Comparison of ENCODE assay signal across 2 cellular contexts in the genomic region with DNA sequence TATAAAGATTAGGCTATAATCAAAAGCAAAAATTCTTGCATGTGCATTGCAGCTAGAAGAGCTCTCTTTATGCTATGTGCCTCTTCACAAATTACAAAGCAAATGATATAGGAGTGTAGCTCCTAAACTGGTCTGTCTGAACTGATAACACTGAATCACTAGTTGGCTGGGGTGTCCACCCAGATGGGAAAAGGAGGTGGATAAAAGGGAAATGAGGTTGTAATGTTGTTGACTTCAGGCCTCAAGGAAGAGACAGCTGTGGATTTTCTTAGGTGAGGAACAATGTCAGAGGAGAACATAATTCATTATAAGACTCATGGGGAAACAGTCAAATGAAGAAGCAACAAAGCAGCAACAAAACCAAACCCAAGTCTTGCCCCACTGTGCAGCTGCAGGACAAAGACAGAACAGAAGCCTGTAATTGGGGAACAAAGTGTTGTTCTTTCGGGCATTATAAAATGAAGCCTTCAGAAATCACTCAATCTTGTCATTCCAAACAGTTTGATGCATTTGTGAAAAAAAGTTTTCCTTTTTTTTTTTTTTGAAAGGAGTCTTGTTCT.
TF ChIP-seq lines count a peak whose summit lies in the region.

No MANE protein-coding gene starts in this region.

TF ChIP-seq in SK-N-SH, 30 proteins besides CTCF, POLR2A, EP300 and RAD21 (continued from another document):
- TF ChIP-seq, protein P1, sequence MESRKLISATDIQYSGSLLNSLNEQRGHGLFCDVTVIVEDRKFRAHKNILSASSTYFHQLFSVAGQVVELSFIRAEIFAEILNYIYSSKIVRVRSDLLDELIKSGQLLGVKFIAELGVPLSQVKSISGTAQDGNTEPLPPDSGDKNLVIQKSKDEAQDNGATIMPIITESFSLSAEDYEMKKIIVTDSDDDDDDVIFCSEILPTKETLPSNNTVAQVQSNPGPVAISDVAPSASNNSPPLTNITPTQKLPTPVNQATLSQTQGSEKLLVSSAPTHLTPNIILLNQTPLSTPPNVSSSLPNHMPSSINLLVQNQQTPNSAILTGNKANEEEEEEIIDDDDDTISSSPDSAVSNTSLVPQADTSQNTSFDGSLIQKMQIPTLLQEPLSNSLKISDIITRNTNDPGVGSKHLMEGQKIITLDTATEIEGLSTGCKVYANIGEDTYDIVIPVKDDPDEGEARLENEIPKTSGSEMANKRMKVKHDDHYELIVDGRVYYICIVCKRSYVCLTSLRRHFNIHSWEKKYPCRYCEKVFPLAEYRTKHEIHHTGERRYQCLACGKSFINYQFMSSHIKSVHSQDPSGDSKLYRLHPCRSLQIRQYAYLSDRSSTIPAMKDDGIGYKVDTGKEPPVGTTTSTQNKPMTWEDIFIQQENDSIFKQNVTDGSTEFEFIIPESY (IDR thresholded peaks at IDR 0.05; ENCODE audit: borderline replicate concordance, low read depth): no peak
- TF ChIP-seq TEAD4 (IDR thresholded peaks at IDR 0.05; ENCODE audit: borderline replicate concordance, insufficient read depth): no peak
- TF ChIP-seq, protein P2, sequence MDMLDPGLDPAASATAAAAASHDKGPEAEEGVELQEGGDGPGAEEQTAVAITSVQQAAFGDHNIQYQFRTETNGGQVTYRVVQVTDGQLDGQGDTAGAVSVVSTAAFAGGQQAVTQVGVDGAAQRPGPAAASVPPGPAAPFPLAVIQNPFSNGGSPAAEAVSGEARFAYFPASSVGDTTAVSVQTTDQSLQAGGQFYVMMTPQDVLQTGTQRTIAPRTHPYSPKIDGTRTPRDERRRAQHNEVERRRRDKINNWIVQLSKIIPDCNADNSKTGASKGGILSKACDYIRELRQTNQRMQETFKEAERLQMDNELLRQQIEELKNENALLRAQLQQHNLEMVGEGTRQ (IDR thresholded peaks at IDR 0.05; ENCODE audit: borderline replicate concordance, low read depth, low read length): no peak
- TF ChIP-seq, protein P3, sequence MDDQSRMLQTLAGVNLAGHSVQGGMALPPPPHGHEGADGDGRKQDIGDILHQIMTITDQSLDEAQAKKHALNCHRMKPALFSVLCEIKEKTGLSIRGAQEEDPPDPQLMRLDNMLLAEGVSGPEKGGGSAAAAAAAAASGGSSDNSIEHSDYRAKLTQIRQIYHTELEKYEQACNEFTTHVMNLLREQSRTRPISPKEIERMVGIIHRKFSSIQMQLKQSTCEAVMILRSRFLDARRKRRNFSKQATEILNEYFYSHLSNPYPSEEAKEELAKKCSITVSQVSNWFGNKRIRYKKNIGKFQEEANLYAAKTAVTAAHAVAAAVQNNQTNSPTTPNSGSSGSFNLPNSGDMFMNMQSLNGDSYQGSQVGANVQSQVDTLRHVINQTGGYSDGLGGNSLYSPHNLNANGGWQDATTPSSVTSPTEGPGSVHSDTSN (IDR thresholded peaks at IDR 0.05): no peak
- TF ChIP-seq JUND (IDR thresholded peaks at IDR 0.05): no peak

TF ChIP-seq in SK-N-SH treated with all-trans-retinoic acid at 6 μM for 48 hours, 23 proteins besides CTCF, POLR2A, EP300 and RAD21 (continued from another document):
- TF ChIP-seq, protein P4, sequence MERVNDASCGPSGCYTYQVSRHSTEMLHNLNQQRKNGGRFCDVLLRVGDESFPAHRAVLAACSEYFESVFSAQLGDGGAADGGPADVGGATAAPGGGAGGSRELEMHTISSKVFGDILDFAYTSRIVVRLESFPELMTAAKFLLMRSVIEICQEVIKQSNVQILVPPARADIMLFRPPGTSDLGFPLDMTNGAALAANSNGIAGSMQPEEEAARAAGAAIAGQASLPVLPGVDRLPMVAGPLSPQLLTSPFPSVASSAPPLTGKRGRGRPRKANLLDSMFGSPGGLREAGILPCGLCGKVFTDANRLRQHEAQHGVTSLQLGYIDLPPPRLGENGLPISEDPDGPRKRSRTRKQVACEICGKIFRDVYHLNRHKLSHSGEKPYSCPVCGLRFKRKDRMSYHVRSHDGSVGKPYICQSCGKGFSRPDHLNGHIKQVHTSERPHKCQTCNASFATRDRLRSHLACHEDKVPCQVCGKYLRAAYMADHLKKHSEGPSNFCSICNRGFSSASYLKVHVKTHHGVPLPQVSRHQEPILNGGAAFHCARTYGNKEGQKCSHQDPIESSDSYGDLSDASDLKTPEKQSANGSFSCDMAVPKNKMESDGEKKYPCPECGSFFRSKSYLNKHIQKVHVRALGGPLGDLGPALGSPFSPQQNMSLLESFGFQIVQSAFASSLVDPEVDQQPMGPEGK (CRISPR knock-in tag; IDR thresholded peaks at IDR 0.05; ENCODE audit: borderline replicate concordance): no peak
- TF ChIP-seq TOX (CRISPR knock-in tag; IDR thresholded peaks at IDR 0.05; ENCODE audit: borderline replicate concordance): no peak
- no peak for TF ChIP-seq ZNF565 (CRISPR knock-in tag; conservative IDR thresholded peaks at IDR 0.05; ENCODE audit: low read depth)
- TF ChIP-seq TCF4 (CRISPR knock-in tag; IDR thresholded peaks at IDR 0.05; ENCODE audit: borderline replicate concordance): no peak
